In the genomic region with DNA sequence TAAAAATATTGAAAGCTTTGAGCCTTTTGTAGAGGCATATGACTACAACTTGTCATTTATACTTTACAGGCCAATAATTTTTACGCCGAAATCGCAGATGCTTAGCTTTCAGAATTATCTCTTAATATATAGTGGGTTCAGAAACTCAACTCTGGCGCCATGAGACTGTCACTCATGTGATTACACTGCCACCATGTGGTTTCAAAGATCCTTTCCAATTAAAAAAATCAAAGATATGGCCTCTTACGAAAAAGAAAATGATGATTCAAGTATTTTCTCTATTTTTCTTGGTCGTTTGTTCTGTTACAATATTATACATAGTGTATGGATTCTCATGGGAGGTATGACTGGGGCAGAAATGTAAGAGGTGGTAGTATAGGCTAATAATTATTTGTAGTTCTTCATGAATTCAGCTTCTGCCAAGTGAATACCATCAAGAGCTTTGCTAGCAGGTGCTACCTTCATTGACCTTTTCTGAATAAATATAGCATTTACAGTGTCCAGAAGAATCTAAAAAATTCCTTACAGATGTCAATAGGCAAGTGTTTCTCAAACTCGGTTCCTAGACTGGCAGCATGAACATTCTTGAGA, we compare ENCODE assay signal across 8 cellular contexts.
DNase-seq lines count a peak whose midpoint lies in the region; ATAC-seq and TF ChIP-seq lines count a peak whose summit lies in the region.

No MANE protein-coding gene starts in this region.

- H3K36me3 Mint-ChIP-seq in T-helper 2 cell treated with Interferon-gamma antibody and Interleukin-4, amounts not matched to agents 5 μg/mL and 100 μg/mL, for 36 hours (ENCODE audit: low read depth) = no peaks in the 10 kb centered on the region

- no peak overlapping the region for H3K4me3 ChIP-seq in astrocyte of the cerebellum (ENCODE audit: low read depth, low read length)

- in situ Hi-C loops in astrocyte of the cerebellum (cut with HindIII; ENCODE audit: low sequenced_read_pairs) = loop anchor here (25.0 kb wide), 1 partner anchor 335 kb away; no protein-coding TSS in a partner anchor

- H3K4me3 Mint-ChIP-seq in T-helper 2 cell treated with Interferon-gamma antibody and Interleukin-4, amounts not matched to agents 5 μg/mL and 100 μg/mL, for 36 hours = no peak overlapping the region

- ATAC-seq in HG02610 (IDR thresholded peaks at IDR 0.05; ENCODE audit: unreplicated experiment) = peak; percentile 62

- peak; percentile 41 for TF ChIP-seq CTCF in astrocyte of the cerebellum (IDR thresholded peaks at IDR 0.05; ENCODE audit: low read depth, low read length, missing control alignments)

- H3K27ac Mint-ChIP-seq in T-helper 2 cell treated with Interferon-gamma antibody and Interleukin-4, amounts not matched to agents 5 μg/mL and 100 μg/mL, for 36 hours = no peak overlapping the region

- no peaks in the 10 kb centered on the region for H3K9me3 Mint-ChIP-seq in T-helper 2 cell treated with Interferon-gamma antibody and Interleukin-4, amounts not matched to agents 5 μg/mL and 100 μg/mL, for 36 hours

- no peaks in the 10 kb centered on the region for H3K4me1 Mint-ChIP-seq in T-helper 2 cell treated with Interferon-gamma antibody and Interleukin-4, amounts not matched to agents 5 μg/mL and 100 μg/mL, for 36 hours (ENCODE audit: low read depth)

- DNase-seq in activated CD4-positive, alpha-beta T cell treated with anti-CD3 and anti-CD28 coated beads for 48 hours = peak; percentile 3
- DNase-seq in activated CD4-positive, alpha-beta T cell treated with anti-CD3 and anti-CD28 coated beads for 1 hour = no peak
- peak; percentile 74 for DNase-seq in NCI-H2081 treated with DMSO at 0.1 percent for 48 hours (lab: John Stamatoyannopoulos, UW)
- DNase-seq in astrocyte of the cerebellum (ENCODE audit: low read depth) = peak; percentile 26
- peak; percentile 20 for DNase-seq in kidney glomerular epithelial cell (lab: John Stamatoyannopoulos, UW)
- no peak for DNase-seq in NK-92 treated with Interleukin-12 subunit alpha and Interleukin-12 subunit beta, amount 100 ng/mL, for 24 hours (lab: John Stamatoyannopoulos, UW)
- no peak for DNase-seq in T-helper 2 cell treated with Interferon-gamma antibody and Interleukin-4, amounts not matched to agents 5 μg/mL and 100 μg/mL, for 36 hours (ENCODE audit: low spot score)

- peaks cover 5% of the 10 kb centered on the region for H3K27me3 Mint-ChIP-seq in T-helper 2 cell treated with Interferon-gamma antibody and Interleukin-4, amounts not matched to agents 5 μg/mL and 100 μg/mL, for 36 hours (ENCODE audit: low read depth)

Comparison
In these comparisons a context has a peak if more than half of its experiments do, and no peak if none do; other contexts are left out.
1. DNase-seq: peak in activated CD4-positive, alpha-beta T cell treated with anti-CD3 and anti-CD28 coated beads for 48 hours (single experiment), NCI-H2081 treated with DMSO at 0.1 percent for 48 hours (single experiment), astrocyte of the cerebellum (single experiment) and kidney glomerular epithelial cell (single experiment); none in activated CD4-positive, alpha-beta T cell treated with anti-CD3 and anti-CD28 coated beads for 1 hour (single experiment), NK-92 treated with Interleukin-12 subunit alpha and Interleukin-12 subunit beta, amount 100 ng/mL, for 24 hours (single experiment) and T-helper 2 cell treated with Interferon-gamma antibody and Interleukin-4, amounts not matched to agents 5 μg/mL and 100 μg/mL, for 36 hours (single experiment).